ENCODE assay signal across 8 cellular contexts in the genomic region with DNA sequence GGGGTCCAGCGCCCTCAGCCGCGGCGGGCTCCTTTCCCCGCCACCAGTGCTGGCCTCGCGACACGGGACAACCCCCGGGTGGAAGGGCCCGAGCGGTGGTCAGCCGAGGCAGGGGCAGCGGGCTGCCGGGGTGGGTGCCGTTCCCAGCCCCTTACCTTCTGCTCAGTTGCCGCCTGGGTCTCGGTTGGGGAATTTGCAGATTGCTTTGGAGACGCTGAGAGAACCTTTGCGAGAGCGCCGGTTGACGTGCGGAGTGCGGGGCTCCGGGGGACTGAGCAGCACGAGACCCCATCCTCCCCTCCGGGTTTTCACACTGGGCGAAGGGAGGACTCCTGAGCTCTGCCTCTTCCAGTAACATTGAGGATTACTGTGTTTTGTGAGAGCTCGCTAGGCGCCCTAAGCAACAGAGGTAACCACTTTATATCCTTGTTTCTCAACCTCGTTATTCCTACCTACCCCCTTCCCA. TPM values are rescaled to one million over a fixed set of nuclear protein-coding genes. Genes with fewer than 3 reads are reported as not detected.
A peak's percentile ranks its signal among the peaks of the same experiment; 100 is the strongest.
DNase-seq lines count a peak whose midpoint lies in the region; ATAC-seq and TF ChIP-seq lines count a peak whose summit lies in the region.

No MANE protein-coding gene starts in this region.

- H3K4me3 ChIP-seq in HL-60 (replicated peaks; ENCODE audit: insufficient read depth, low read length), result peak overlapping the region; percentile 80

- TF ChIP-seq CTCF in HL-60 (IDR thresholded peaks at IDR 0.05; ENCODE audit: insufficient read depth, low read length) (no peak), MCF 10A (IDR thresholded peaks at IDR 0.05; ENCODE audit: unreplicated experiment) (no peak)

- POLR2A ChIA-PET in MCF 10A (lab: Yijun Ruan, JAX), result interaction anchor here (0.6 to 3.1 kb wide), 15 partner anchors 10 to 783 kb away, joined by 3 to 36 read pairs (median 6); a partner anchor contains a TSS

- H3K27ac Mint-ChIP-seq in MCF 10A (ENCODE audit: low read depth, unreplicated experiment) (peak overlapping the region; percentile 100), memory B cell (peak overlapping the region; percentile 96)

- no TSS peak for BruUV-seq in MCF 10A (replicated peaks; lab: Mats Ljungman, UMichigan)

- H3K27me3 Mint-ChIP-seq in MCF 10A (ENCODE audit: insufficient read depth, unreplicated experiment) (no peaks in the 10 kb centered on the region), memory B cell (no peaks in the 10 kb centered on the region)

- H3K9me3 Mint-ChIP-seq in MCF 10A (ENCODE audit: unreplicated experiment), result no peaks in the 10 kb centered on the region
- H3K9me3 Mint-ChIP-seq in memory B cell, result peaks cover 1% of the 10 kb centered on the region

- H3K4me3 Mint-ChIP-seq in MCF 10A (ENCODE audit: unreplicated experiment) (peak overlapping the region; percentile 93), memory B cell (peak overlapping the region; percentile 95)

- ATAC-seq in memory B cell (ENCODE audit: low read depth), result no peak

- H3K27ac ChIP-seq in HL-60 (replicated peaks), result peak overlapping the region; percentile 93

- no peaks in the 10 kb centered on the region for H3K27me3 ChIP-seq in HL-60 (ENCODE audit: insufficient read depth, poor library complexity, severe bottlenecking)

- intact Hi-C loops in MCF 10A (cut with micrococcal nuclease), result loop anchor here (1.0 to 5.0 kb wide), 3 partner anchors 34 to 162 kb away; a partner anchor contains a TSS

- H3K36me3 Mint-ChIP-seq in MCF 10A (ENCODE audit: insufficient read depth, unreplicated experiment) (peaks cover 22% of the 10 kb centered on the region), memory B cell (no peaks in the 10 kb centered on the region)

- H3K4me1 Mint-ChIP-seq in MCF 10A (ENCODE audit: insufficient read depth, unreplicated experiment), result peaks cover 17% of the 10 kb centered on the region
- H3K4me1 Mint-ChIP-seq in memory B cell, result peaks cover 25% of the 10 kb centered on the region

- DNase-seq in stimulated activated CD4-positive, alpha-beta T cell treated with anti-CD3 and anti-CD28 coated beads, Interleukin-4, amount 100 ng/mL, for 1 hour, result peak; percentile 13
- no peak for DNase-seq in stimulated activated CD4-positive, alpha-beta T cell treated with anti-CD3 and anti-CD28 coated beads, Interleukin-15, amount 100 ng/mL, for 24 hours
- no peak for DNase-seq in HL-60 (ENCODE audit: low read depth in 1 of 2, low spot score in 1 of 2)
- DNase-seq in MCF 10A (ENCODE audit: unreplicated experiment), result no peak
- DNase-seq in memory B cell (ENCODE audit: low spot score in 2 of 2), result no peak
- DNase-seq in NCI-H1048 (lab: John Stamatoyannopoulos, UW), result no peak
- no peak for DNase-seq in NAMALWA (ENCODE audit: low spot score)
- no peak for DNase-seq in ureter (ENCODE audit: low spot score)

- CTCF ChIA-PET in MCF 10A (lab: Yijun Ruan, JAX), result interaction anchor here (0.7 to 2.3 kb wide), 7 partner anchors 10 to 1293 kb away, joined by 3 to 12 read pairs (median 3); no protein-coding TSS in a partner anchor

RNA-seq across cellular contexts. Expression of a gene that starts 0.4 kb away (rescaled TPM):
- total RNA-seq in MCF 10A (2022) (7.1 and 11.4 TPM in 2 replicates), ureter (11.7 TPM)

RNA-seq across cellular contexts. Expression of a gene that starts 0.9 kb away (rescaled TPM):
- total RNA-seq in MCF 10A (2022) (6.3 and 8.3 TPM in 2 replicates), ureter (22.8 TPM)

RNA-seq across cellular contexts. Expression of a gene that starts 27.7 kb away (rescaled TPM):
- total RNA-seq in MCF 10A (2022), result 2.7 and 5.4 TPM in 2 replicates
- total RNA-seq in ureter, result 9.0 TPM

RNA-seq across cellular contexts. Expression of a gene that starts 31.4 kb away (rescaled TPM):
- total RNA-seq in MCF 10A (2022), result 130 and 147 TPM in 2 replicates
- total RNA-seq in ureter, result 152 TPM

RNA-seq across cellular contexts. Expression of a gene that starts 31.7 kb away (rescaled TPM):
- total RNA-seq in MCF 10A (2022) (72.2 and 78.5 TPM in 2 replicates), ureter (24.3 TPM)
